In the genomic region with DNA sequence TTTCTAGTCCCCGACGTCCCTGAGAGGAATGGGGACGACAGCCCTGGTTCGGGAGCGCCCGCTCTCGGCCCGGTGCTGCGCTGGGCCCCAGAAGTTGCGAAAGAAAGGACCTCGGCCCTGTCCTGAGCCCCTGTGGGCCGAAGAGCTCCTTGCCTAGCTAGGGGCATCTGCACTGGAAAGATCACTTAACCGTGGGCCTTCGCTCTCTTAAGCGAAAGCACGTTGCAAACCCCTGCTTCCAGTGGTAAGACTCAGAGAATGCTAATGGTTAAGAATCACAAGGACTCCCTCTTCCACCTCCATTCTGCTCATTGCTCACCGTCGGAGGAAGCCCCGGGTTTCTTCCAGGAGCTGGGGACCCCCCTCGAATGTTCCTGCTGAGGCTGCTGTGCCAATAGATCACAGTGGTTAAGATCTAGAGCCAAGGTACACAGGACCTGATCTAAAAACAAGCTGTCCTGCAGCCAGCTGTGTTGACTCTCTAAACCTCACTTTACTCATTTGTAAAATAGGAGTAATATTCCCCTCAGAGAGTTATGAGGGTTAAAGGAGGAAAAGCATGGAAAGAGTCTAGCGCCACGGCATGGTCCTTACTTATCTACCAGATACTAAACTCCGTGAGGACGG, we compare ENCODE assay signal across 8 cellular contexts. TPM values are rescaled to one million over a fixed set of nuclear protein-coding genes. Genes with fewer than 3 reads are reported as not detected.
DNase-seq lines count a peak whose midpoint lies in the region; ATAC-seq, FAIRE-seq and TF ChIP-seq lines count a peak whose summit lies in the region.

No MANE protein-coding gene starts in this region.

- no peaks in the 10 kb centered on the region for H3K9me3 Mint-ChIP-seq in chondrocyte (ENCODE audit: low read depth)

- peak overlapping the region; percentile 65 for H3K9ac ChIP-seq in KMS-11

- TF ChIP-seq CTCF in KMS-11 (conservative IDR thresholded peaks at IDR 0.05; ENCODE audit: low read depth, low read length) (no peak), chondrocyte (IDR thresholded peaks at IDR 0.05) (no peak)

- no peaks in the 10 kb centered on the region for H3K27me3 Mint-ChIP-seq in chondrocyte (ENCODE audit: low read depth)

- peaks cover 8% of the 10 kb centered on the region for H3K36me3 Mint-ChIP-seq in chondrocyte (ENCODE audit: low read depth)

- peaks cover 25% of the 10 kb centered on the region for H3K4me1 Mint-ChIP-seq in chondrocyte (ENCODE audit: low read depth)

- H3K27ac Mint-ChIP-seq in chondrocyte (ENCODE audit: unreplicated experiment), result peak overlapping the region; percentile 80

- H2AFZ ChIP-seq in KMS-11 (ENCODE audit: low read depth), result peak overlapping the region; percentile 74

- peak overlapping the region; percentile 87 for H3K4me2 ChIP-seq in KMS-11

- H4K20me1 ChIP-seq in KMS-11 (ENCODE audit: insufficient read depth), result no peaks in the 10 kb centered on the region

- H3K79me2 ChIP-seq in KMS-11 (ENCODE audit: insufficient read depth, low read depth), result peaks cover 21% of the 10 kb centered on the region

- intact Hi-C loops in posterior vena cava (cut with DNase I), result no loop called here

- ATAC-seq in GM19395 (IDR thresholded peaks at IDR 0.05; ENCODE audit: unreplicated experiment) (peak; percentile 32), HG02884 (IDR thresholded peaks at IDR 0.05; ENCODE audit: unreplicated experiment) (no peak), GM19397 (IDR thresholded peaks at IDR 0.05; ENCODE audit: unreplicated experiment) (no peak)

- no peaks in the 10 kb centered on the region for H3K36me3 ChIP-seq in KMS-11 (ENCODE audit: insufficient read depth)

- H3K4me3 ChIP-seq in KMS-11 (IDR thresholded peaks at IDR 0.05; ENCODE audit: insufficient read depth, low read depth, low read length), result peak overlapping the region; percentile 94

- H3K4me3 Mint-ChIP-seq in chondrocyte (ENCODE audit: unreplicated experiment), result peak overlapping the region; percentile 81

- no peak for TF ChIP-seq POLR2A in H54 (IDR thresholded peaks at IDR 0.05; ENCODE audit: low read depth, low read length)

- H3K4me1 ChIP-seq in KMS-11 (ENCODE audit: low read depth, poor library complexity, severe bottlenecking), result peaks cover 26% of the 10 kb centered on the region

- FAIRE-seq in H54 (lab: Jason Lieb, UNC), result no peak

- DNase-seq in chondrocyte (ENCODE audit: low spot score) (no peak), myocyte (ENCODE audit: low read depth) (peak; percentile 10), posterior vena cava (ENCODE audit: low spot score) (no peak), H54 (ENCODE audit: insufficient read length, low spot score) (no peak)

- H3K27ac ChIP-seq in KMS-11, result peak overlapping the region; percentile 44

- H3K27me3 ChIP-seq in KMS-11 (ENCODE audit: insufficient read depth, low read depth), result no peaks in the 10 kb centered on the region

RNA-seq across cellular contexts. Expression of gene VAMP3, which starts 0.7 kb away (rescaled TPM):
- 103 to 111 TPM (median 110 TPM) in 3 replicates for total RNA-seq in chondrocyte
- 137 and 141 TPM in 2 replicates for total RNA-seq in myocyte
- polyA plus RNA-seq in myocyte (2012), result 110 TPM
- 100 to 1,000 TPM; 101 to 119 TPM for total RNA-seq in posterior vena cava

RNA-seq across cellular contexts. Expression of gene PER3, which starts 12.3 kb away (rescaled TPM):
- total RNA-seq in chondrocyte (4.1 to 6.0 TPM (median 4.2 TPM) in 3 replicates), myocyte (7.2 and 9.0 TPM in 2 replicates), posterior vena cava (10 to 100 TPM; 11.3 to 19.0 TPM)
- 7.2 TPM for polyA plus RNA-seq in myocyte (2012)
